ENCODE assay signal across 19 cellular contexts in genomic region chr17:15092261-15092660, GRCh38.
"Had no signal": no experiment of that assay in that cellular context is flagged by ENCODE, and none has a peak within 500 bp of the region (broad histone marks: within the 10 kb centered on the region; RNA-seq: fewer than 3 reads in every experiment).

No MANE protein-coding gene starts in this region.

- H3K36me3 ChIP-seq: gastrocnemius medialis, lower lobe of right lung, ovary, right lobe of liver, thoracic aorta, tibial nerve, upper lobe of left lung had no signal

- H3K27ac ChIP-seq: dorsolateral prefrontal cortex, epithelial cell of prostate, gastrocnemius medialis, lower lobe of right lung, ovary, psoas muscle, right lobe of liver, thoracic aorta, tibial nerve, upper lobe of left lung had no signal

- H3K9me3 ChIP-seq: gastrocnemius medialis, lower lobe of right lung, ovary, psoas muscle, right lobe of liver, thoracic aorta, tibial nerve, upper lobe of left lung had no signal

- H3K4me1 ChIP-seq: gastrocnemius medialis, lower lobe of right lung, psoas muscle, right lobe of liver, tibial nerve, upper lobe of left lung had no signal

- H3K4me3 ChIP-seq: dorsolateral prefrontal cortex, gastrocnemius medialis, lower lobe of right lung, ovary, psoas muscle, right lobe of liver, thoracic aorta, tibial nerve, upper lobe of left lung had no signal

- H3K27me3 ChIP-seq: gastrocnemius medialis, ovary, right lobe of liver, tibial nerve, upper lobe of left lung had no signal

- DNase-seq: dorsolateral prefrontal cortex; effector CD4-positive, alpha-beta T cell; gastrocnemius medialis; lower lobe of right lung; naive thymus-derived CD8-positive, alpha-beta T cell; nephron progenitor cell; occipital lobe; ovary; posterior cingulate gyrus; psoas muscle; small intestine; stimulated activated CD4-positive, alpha-beta T cell treated with anti-CD3 and anti-CD28 coated beads, Interleukin-15, amount 100 ng/mL, for 24 hours; stimulated activated CD4-positive, alpha-beta T cell treated with anti-CD3 and anti-CD28 coated beads, Interleukin-2, amount 100 ng/mL, for 48 hours; stimulated activated naive B cell treated with anti-CD40 and anti-IgM and Interleukin-4, amounts not matched to agents 10 μg/mL and 1 μg/mL and 100 μg/mL, for 72 hours had no signal

- ATAC-seq: gastrocnemius medialis; naive thymus-derived CD8-positive, alpha-beta T cell; psoas muscle; stimulated activated naive B cell treated with anti-CD40 and anti-IgM and Interleukin-4, amounts not matched to agents 10 μg/mL and 1 μg/mL and 100 μg/mL, for 72 hours had no signal
